Comparison of ENCODE assay signal across 1 cellular context in the genomic region with DNA sequence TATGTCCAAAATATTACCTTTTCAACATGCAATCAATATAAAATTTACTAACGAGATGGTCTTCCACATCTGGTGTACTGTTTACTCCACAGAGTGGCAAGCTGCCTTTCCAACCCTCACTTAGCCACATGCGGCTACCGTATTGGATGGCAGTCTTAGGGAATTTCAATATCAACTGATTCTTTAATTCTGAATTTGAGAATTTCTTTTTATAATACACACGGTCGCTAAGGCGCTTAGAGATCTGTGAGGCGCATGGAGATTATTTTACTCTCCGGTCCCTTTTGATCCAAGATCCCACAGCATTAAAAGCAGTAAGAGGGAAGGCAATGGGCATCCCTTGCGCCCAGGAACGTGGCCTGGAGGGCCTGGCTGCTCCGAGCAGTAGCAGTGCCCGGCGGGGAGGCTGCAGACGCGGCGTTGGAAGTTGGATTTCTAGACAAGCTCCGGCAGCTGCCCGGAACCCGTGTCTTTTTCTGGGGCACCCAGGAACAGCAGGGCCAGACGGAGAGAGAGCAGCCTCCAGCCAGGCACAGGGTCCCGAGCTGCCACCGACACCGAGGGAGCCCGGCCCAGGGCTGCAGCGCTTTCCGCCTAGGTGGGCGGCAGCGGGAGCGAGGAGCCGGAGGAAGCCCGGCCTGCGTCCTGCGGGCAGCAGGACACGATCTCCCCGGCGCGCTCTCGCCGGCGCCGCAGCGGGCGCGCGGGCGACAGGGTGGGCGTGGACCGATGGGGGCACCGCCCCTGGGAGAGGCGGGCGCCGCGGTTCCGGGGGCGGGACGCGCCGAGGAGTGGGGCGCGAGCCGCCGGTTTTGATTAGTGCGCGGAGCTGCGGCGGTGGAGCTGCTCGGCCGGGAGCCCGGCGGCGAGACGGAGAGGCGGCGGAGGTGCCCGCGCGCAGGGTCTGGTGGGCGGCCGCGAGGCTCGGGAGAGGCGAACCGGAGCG.
A peak's percentile ranks its signal among the peaks of the same experiment; 100 is the strongest.
TF ChIP-seq lines count a peak whose summit lies in the region.

A gene (plus strand): TSS at position 819 of the 946 bp plus-strand sequence. CDS start 402 bp downstream, outside the sequence.

TF ChIP-seq in K562, 482 proteins besides CTCF, POLR2A, EP300 and RAD21 (continued from another document and continues in another):
- TF ChIP-seq, protein P1, sequence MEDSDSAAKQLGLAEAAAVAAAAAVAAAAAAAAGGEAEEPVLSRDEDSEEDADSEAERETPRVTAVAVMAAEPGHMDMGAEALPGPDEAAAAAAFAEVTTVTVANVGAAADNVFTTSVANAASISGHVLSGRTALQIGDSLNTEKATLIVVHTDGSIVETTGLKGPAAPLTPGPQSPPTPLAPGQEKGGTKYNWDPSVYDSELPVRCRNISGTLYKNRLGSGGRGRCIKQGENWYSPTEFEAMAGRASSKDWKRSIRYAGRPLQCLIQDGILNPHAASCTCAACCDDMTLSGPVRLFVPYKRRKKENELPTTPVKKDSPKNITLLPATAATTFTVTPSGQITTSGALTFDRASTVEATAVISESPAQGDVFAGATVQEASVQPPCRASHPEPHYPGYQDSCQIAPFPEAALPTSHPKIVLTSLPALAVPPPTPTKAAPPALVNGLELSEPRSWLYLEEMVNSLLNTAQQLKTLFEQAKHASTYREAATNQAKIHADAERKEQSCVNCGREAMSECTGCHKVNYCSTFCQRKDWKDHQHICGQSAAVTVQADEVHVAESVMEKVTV (CRISPR knock-in tag; IDR thresholded peaks at IDR 0.05), result 0 out of 2 replicates have a peak, but pooled peaks have one; percentile 14
- TF ChIP-seq, protein P2, sequence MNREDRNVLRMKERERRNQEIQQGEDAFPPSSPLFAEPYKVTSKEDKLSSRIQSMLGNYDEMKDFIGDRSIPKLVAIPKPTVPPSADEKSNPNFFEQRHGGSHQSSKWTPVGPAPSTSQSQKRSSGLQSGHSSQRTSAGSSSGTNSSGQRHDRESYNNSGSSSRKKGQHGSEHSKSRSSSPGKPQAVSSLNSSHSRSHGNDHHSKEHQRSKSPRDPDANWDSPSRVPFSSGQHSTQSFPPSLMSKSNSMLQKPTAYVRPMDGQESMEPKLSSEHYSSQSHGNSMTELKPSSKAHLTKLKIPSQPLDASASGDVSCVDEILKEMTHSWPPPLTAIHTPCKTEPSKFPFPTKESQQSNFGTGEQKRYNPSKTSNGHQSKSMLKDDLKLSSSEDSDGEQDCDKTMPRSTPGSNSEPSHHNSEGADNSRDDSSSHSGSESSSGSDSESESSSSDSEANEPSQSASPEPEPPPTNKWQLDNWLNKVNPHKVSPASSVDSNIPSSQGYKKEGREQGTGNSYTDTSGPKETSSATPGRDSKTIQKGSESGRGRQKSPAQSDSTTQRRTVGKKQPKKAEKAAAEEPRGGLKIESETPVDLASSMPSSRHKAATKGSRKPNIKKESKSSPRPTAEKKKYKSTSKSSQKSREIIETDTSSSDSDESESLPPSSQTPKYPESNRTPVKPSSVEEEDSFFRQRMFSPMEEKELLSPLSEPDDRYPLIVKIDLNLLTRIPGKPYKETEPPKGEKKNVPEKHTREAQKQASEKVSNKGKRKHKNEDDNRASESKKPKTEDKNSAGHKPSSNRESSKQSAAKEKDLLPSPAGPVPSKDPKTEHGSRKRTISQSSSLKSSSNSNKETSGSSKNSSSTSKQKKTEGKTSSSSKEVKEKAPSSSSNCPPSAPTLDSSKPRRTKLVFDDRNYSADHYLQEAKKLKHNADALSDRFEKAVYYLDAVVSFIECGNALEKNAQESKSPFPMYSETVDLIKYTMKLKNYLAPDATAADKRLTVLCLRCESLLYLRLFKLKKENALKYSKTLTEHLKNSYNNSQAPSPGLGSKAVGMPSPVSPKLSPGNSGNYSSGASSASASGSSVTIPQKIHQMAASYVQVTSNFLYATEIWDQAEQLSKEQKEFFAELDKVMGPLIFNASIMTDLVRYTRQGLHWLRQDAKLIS (CRISPR knock-in tag; IDR thresholded peaks at IDR 0.05), result no peak; the same call in none of the 2 replicates
- TF ChIP-seq RCOR1 (IDR thresholded peaks at IDR 0.05; ENCODE audit: borderline replicate concordance in 1 of 2, low read depth in 2 of 2, low read length in 2 of 2) (peak in 1 of 2 experiments; percentile 61; a peak in 2 of 4 replicates), SMARCC2 (IDR thresholded peaks at IDR 0.05; ENCODE audit: low read depth) (no peak), BRCA1 (IDR thresholded peaks at IDR 0.05) (no peak), BRCA1 (CRISPR knock-in tag; IDR thresholded peaks at IDR 0.05) (no peak), ZNF316 (IDR thresholded peaks at IDR 0.05) (peak; percentile 81), SRSF3 (IDR thresholded peaks at IDR 0.05; ENCODE audit: insufficient read depth, low read length) (no peak), ERF (CRISPR knock-in tag; IDR thresholded peaks at IDR 0.05) (no peak; the same call in none of the 2 replicates), JUNB (CRISPR knock-in tag; conservative IDR thresholded peaks at IDR 0.05) (no peak), TCF7L2 (IDR thresholded peaks at IDR 0.05; ENCODE audit: low read depth, low read length) (no peak), CREM (IDR thresholded peaks at IDR 0.05; ENCODE audit: low read depth) (peak; percentile 65), ZNF717 (CRISPR knock-in tag; IDR thresholded peaks at IDR 0.05) (no peak), ILF3 (IDR thresholded peaks at IDR 0.05; ENCODE audit: borderline replicate concordance) (no peak), KAT8 (IDR thresholded peaks at IDR 0.05; ENCODE audit: low read depth) (no peak), LARP7 (IDR thresholded peaks at IDR 0.05) (no peak), KLF6 (CRISPR knock-in tag; IDR thresholded peaks at IDR 0.05; ENCODE audit: borderline replicate concordance) (peak; percentile 40; the same call in 1 of the 2 replicates), CEBPG (CRISPR knock-in tag; IDR thresholded peaks at IDR 0.05) (no peak), CEBPG (tag; conservative IDR thresholded peaks at IDR 0.05 in 1 of 2, IDR thresholded peaks at IDR 0.05 in 1 of 2) (no peak), ZNF24 (IDR thresholded peaks at IDR 0.05) (peak; percentile 44; the same call in 1 of the 2 replicates), NR4A1 (CRISPR knock-in tag; IDR thresholded peaks at IDR 0.05) (peak; percentile 72; the same call in 1 of the 2 replicates), NR4A1 (tag; IDR thresholded peaks at IDR 0.05) (peak; percentile 62; the same call in 1 of the 2 replicates), ZNF212 (CRISPR knock-in tag; IDR thresholded peaks at IDR 0.05) (0 out of 2 replicates have a peak, but pooled peaks have one; percentile 42), SMC3 (conservative IDR thresholded peaks at IDR 0.05; ENCODE audit: insufficient read depth, low read depth, low read length) (no peak), RBM25 (IDR thresholded peaks at IDR 0.05; ENCODE audit: low read depth, low read length, severe bottlenecking) (no peak), ZNF121 (CRISPR knock-in tag; conservative IDR thresholded peaks at IDR 0.05) (no peak), SREBF1 (IDR thresholded peaks at IDR 0.05; ENCODE audit: borderline replicate concordance, low read depth, low read length) (no peak), NR2C2 (CRISPR knock-in tag; IDR thresholded peaks at IDR 0.05) (no peak; the same call in 1 of the 2 replicates), NR2C2 (tag; IDR thresholded peaks at IDR 0.05) (0 out of 2 replicates have a peak, but pooled peaks have one; percentile 10)
- TF ChIP-seq, protein P3, sequence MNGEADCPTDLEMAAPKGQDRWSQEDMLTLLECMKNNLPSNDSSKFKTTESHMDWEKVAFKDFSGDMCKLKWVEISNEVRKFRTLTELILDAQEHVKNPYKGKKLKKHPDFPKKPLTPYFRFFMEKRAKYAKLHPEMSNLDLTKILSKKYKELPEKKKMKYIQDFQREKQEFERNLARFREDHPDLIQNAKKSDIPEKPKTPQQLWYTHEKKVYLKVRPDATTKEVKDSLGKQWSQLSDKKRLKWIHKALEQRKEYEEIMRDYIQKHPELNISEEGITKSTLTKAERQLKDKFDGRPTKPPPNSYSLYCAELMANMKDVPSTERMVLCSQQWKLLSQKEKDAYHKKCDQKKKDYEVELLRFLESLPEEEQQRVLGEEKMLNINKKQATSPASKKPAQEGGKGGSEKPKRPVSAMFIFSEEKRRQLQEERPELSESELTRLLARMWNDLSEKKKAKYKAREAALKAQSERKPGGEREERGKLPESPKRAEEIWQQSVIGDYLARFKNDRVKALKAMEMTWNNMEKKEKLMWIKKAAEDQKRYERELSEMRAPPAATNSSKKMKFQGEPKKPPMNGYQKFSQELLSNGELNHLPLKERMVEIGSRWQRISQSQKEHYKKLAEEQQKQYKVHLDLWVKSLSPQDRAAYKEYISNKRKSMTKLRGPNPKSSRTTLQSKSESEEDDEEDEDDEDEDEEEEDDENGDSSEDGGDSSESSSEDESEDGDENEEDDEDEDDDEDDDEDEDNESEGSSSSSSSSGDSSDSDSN (IDR thresholded peaks at IDR 0.05; ENCODE audit: borderline replicate concordance in 1 of 2, low read depth in 2 of 2, low read length in 2 of 2), result peak; percentile 89 to 90
- TF ChIP-seq, protein P4, sequence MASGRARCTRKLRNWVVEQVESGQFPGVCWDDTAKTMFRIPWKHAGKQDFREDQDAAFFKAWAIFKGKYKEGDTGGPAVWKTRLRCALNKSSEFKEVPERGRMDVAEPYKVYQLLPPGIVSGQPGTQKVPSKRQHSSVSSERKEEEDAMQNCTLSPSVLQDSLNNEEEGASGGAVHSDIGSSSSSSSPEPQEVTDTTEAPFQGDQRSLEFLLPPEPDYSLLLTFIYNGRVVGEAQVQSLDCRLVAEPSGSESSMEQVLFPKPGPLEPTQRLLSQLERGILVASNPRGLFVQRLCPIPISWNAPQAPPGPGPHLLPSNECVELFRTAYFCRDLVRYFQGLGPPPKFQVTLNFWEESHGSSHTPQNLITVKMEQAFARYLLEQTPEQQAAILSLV (tag; IDR thresholded peaks at IDR 0.05), result no peak
- TF ChIP-seq, protein P5, sequence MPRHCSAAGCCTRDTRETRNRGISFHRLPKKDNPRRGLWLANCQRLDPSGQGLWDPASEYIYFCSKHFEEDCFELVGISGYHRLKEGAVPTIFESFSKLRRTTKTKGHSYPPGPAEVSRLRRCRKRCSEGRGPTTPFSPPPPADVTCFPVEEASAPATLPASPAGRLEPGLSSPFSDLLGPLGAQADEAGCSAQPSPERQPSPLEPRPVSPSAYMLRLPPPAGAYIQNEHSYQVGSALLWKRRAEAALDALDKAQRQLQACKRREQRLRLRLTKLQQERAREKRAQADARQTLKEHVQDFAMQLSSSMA (CRISPR knock-in tag; IDR thresholded peaks at IDR 0.05), result 0 out of 2 replicates have a peak, but pooled peaks have one; percentile 48
- TF ChIP-seq, protein P6, sequence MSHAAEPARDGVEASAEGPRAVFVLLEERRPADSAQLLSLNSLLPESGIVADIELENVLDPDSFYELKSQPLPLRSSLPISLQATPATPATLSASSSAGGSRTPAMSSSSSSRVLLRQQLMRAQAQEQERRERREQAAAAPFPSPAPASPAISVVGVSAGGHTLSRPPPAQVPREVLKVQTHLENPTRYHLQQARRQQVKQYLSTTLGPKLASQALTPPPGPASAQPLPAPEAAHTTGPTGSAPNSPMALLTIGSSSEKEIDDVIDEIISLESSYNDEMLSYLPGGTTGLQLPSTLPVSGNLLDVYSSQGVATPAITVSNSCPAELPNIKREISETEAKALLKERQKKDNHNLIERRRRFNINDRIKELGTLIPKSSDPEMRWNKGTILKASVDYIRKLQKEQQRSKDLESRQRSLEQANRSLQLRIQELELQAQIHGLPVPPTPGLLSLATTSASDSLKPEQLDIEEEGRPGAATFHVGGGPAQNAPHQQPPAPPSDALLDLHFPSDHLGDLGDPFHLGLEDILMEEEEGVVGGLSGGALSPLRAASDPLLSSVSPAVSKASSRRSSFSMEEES (CRISPR knock-in tag; IDR thresholded peaks at IDR 0.05), result 0 out of 2 replicates have a peak, but pooled peaks have one; percentile 2
- TF ChIP-seq, protein P7, sequence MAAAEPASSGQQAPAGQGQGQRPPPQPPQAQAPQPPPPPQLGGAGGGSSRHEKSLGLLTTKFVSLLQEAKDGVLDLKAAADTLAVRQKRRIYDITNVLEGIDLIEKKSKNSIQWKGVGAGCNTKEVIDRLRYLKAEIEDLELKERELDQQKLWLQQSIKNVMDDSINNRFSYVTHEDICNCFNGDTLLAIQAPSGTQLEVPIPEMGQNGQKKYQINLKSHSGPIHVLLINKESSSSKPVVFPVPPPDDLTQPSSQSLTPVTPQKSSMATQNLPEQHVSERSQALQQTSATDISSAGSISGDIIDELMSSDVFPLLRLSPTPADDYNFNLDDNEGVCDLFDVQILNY (CRISPR knock-in tag; IDR thresholded peaks at IDR 0.05), result peak; percentile 18; the same call in 1 of the 2 replicates
- TF ChIP-seq, protein P8, sequence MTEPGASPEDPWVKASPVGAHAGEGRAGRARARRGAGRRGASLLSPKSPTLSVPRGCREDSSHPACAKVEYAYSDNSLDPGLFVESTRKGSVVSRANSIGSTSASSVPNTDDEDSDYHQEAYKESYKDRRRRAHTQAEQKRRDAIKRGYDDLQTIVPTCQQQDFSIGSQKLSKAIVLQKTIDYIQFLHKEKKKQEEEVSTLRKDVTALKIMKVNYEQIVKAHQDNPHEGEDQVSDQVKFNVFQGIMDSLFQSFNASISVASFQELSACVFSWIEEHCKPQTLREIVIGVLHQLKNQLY (CRISPR knock-in tag; conservative IDR thresholded peaks at IDR 0.05), result no peak
- TF ChIP-seq, protein P9, sequence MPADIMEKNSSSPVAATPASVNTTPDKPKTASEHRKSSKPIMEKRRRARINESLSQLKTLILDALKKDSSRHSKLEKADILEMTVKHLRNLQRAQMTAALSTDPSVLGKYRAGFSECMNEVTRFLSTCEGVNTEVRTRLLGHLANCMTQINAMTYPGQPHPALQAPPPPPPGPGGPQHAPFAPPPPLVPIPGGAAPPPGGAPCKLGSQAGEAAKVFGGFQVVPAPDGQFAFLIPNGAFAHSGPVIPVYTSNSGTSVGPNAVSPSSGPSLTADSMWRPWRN (IDR thresholded peaks at IDR 0.05; ENCODE audit: low read depth), result no peak
- TF ChIP-seq, protein P10, sequence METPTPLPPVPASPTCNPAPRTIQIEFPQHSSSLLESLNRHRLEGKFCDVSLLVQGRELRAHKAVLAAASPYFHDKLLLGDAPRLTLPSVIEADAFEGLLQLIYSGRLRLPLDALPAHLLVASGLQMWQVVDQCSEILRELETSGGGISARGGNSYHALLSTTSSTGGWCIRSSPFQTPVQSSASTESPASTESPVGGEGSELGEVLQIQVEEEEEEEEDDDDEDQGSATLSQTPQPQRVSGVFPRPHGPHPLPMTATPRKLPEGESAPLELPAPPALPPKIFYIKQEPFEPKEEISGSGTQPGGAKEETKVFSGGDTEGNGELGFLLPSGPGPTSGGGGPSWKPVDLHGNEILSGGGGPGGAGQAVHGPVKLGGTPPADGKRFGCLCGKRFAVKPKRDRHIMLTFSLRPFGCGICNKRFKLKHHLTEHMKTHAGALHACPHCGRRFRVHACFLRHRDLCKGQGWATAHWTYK (CRISPR knock-in tag; IDR thresholded peaks at IDR 0.05), result peak; percentile 66; the same call in 1 of the 2 replicates
- TF ChIP-seq, protein P11, sequence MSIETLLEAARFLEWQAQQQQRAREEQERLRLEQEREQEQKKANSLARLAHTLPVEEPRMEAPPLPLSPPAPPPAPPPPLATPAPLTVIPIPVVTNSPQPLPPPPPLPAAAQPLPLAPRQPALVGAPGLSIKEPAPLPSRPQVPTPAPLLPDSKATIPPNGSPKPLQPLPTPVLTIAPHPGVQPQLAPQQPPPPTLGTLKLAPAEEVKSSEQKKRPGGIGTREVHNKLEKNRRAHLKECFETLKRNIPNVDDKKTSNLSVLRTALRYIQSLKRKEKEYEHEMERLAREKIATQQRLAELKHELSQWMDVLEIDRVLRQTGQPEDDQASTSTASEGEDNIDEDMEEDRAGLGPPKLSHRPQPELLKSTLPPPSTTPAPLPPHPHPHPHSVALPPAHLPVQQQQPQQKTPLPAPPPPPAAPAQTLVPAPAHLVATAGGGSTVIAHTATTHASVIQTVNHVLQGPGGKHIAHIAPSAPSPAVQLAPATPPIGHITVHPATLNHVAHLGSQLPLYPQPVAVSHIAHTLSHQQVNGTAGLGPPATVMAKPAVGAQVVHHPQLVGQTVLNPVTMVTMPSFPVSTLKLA (conservative IDR thresholded peaks at IDR 0.05), result peak in 1 of 2 experiments; percentile 36; a peak in 2 of 4 replicates
